Comparison of ENCODE assay signal across 17 cellular contexts in the genomic region with DNA sequence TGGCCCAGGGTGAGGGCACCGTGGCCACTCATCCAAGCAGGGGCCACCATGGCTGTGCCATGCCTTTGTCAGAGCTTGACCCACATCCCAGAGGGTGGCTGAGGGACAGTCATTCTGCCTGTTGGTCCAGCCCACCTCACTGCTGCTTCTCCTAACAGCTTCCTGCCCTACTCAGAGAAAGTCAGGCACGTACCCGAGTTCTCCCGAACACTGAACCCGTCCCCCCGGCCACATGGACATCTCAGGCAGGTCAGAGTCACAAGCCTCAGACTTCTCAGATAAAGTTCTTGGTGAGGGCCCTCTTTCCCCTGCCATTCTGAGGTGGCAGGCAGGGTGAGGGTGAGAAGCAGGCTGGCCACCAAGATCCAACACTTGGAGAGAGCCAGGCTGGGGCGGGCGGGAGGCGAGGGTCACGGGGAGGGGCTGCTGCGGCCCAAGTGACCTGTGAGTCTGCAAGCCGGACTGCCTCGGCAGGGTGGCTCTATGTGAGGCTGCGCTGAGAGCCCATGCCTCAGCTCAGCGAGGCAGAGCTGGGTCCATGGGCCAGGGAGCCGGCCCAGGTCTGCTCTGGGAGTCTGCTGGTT.
DNase-seq lines count a peak whose midpoint lies in the region; ATAC-seq and TF ChIP-seq lines count a peak whose summit lies in the region.
"Had no signal": no experiment of that assay in that cellular context is flagged by ENCODE, and none has a peak within 500 bp of the region (broad histone marks: within the 10 kb centered on the region; RNA-seq: fewer than 3 reads in every experiment).

No MANE protein-coding gene starts in this region.

- peak; percentile 14 for DNase-seq in activated CD4-positive, alpha-beta memory T cell treated with anti-CD3 and anti-CD28 coated beads, Interleukin-2, amount 10 ng/mL, durations not matched to agents 7 days and 5 days
- no peak for DNase-seq in activated CD4-positive, alpha-beta memory T cell treated with anti-CD3 and anti-CD28 coated beads for 36 hours
- DNase-seq in DND-41 (peak; percentile 1), right cardiac atrium (peak in 2 of 3 donors; percentile 3 to 46), NCI-H69 (lab: John Stamatoyannopoulos, UW) (no peak), DMS 273 treated with DMSO at 0.1 percent for 48 hours (lab: John Stamatoyannopoulos, UW) (no peak), left colon (no peak)
- DNase-seq: 8988T; C1 segment of cervical spinal cord; KG1; NCI-H1092; NCI-H2227 treated with DMSO at 0.1 percent for 48 hours; NCI-H526; NK-92 treated with Interleukin-12 subunit alpha and Interleukin-12 subunit beta, amount 100 ng/mL, for 24 hours; SHP77 treated with DMSO at 0.1 percent for 48 hours had no signal

- H3K9ac ChIP-seq in DND-41 (ENCODE audit: low read depth, low read length), result no peak overlapping the region

- H3K4me3 ChIP-seq in DND-41 (ENCODE audit: low read depth in 1 of 2, low read length in 2 of 2), result no peak overlapping the region
- no peak overlapping the region for H3K4me3 ChIP-seq in right cardiac atrium (ENCODE audit: low read length)
- H3K4me3 ChIP-seq: GM12878 had no signal

- H3K4me2 ChIP-seq in DND-41 (ENCODE audit: insufficient read depth, low read length), result no peak overlapping the region

- no peaks in the 10 kb centered on the region; the same call in 1 of the 2 replicates for H4K20me1 ChIP-seq in DND-41 (ENCODE audit: insufficient read depth, low read length)

- H3K9me3 Mint-ChIP-seq in activated CD4-positive, alpha-beta memory T cell treated with anti-CD3 and anti-CD28 coated beads, Interleukin-2, amount 10 ng/mL, durations not matched to agents 7 days and 5 days, result no peaks in the 10 kb centered on the region
- no peaks in the 10 kb centered on the region for H3K9me3 Mint-ChIP-seq in activated CD4-positive, alpha-beta memory T cell treated with anti-CD3 and anti-CD28 coated beads for 36 hours
- H3K9me3 Mint-ChIP-seq in stimulated activated memory B cell treated with anti-CD40 and anti-IgM and Interleukin-4, amounts not matched to agents 10 μg/mL and 1 μg/mL and 100 μg/mL, for 72 hours, result no peaks in the 10 kb centered on the region

- no peak for TF ChIP-seq CTCF in DND-41 (IDR thresholded peaks at IDR 0.05; ENCODE audit: borderline replicate concordance, extremely low read depth, low read length, poor library complexity, severe bottlenecking)

- intact Hi-C loops in activated CD4-positive, alpha-beta memory T cell treated with anti-CD3 and anti-CD28 coated beads for 36 hours (cut with micrococcal nuclease), result no loop called here
- intact Hi-C loops in right cardiac atrium (cut with DNase I), result no loop called here
- intact Hi-C loops in left colon (cut with DNase I, micrococcal nuclease), result no loop called here

- no peaks in the 10 kb centered on the region for H3K27me3 Mint-ChIP-seq in activated CD4-positive, alpha-beta memory T cell treated with anti-CD3 and anti-CD28 coated beads, Interleukin-2, amount 10 ng/mL, durations not matched to agents 7 days and 5 days
- no peaks in the 10 kb centered on the region for H3K27me3 Mint-ChIP-seq in activated CD4-positive, alpha-beta memory T cell treated with anti-CD3 and anti-CD28 coated beads for 36 hours
- H3K27me3 Mint-ChIP-seq in stimulated activated memory B cell treated with anti-CD40 and anti-IgM and Interleukin-4, amounts not matched to agents 10 μg/mL and 1 μg/mL and 100 μg/mL, for 72 hours, result no peaks in the 10 kb centered on the region

- no peaks in the 10 kb centered on the region for H3K79me2 ChIP-seq in DND-41 (ENCODE audit: insufficient read depth, low read length)

- ATAC-seq in DND-41 (ENCODE audit: insufficient read depth, low read depth) (no peak), right cardiac atrium (no peak), left colon (no peak)
- no peak for ATAC-seq in stimulated activated memory B cell treated with anti-CD40 and anti-IgM and Interleukin-4, amounts not matched to agents 10 μg/mL and 1 μg/mL and 100 μg/mL, for 72 hours
- ATAC-seq: GM12878 had no signal

- no peak overlapping the region for H3K4me3 Mint-ChIP-seq in activated CD4-positive, alpha-beta memory T cell treated with anti-CD3 and anti-CD28 coated beads, Interleukin-2, amount 10 ng/mL, durations not matched to agents 7 days and 5 days
- no peak overlapping the region for H3K4me3 Mint-ChIP-seq in activated CD4-positive, alpha-beta memory T cell treated with anti-CD3 and anti-CD28 coated beads for 36 hours
- no peak overlapping the region for H3K4me3 Mint-ChIP-seq in stimulated activated memory B cell treated with anti-CD40 and anti-IgM and Interleukin-4, amounts not matched to agents 10 μg/mL and 1 μg/mL and 100 μg/mL, for 72 hours

- POLR2A ChIA-PET in activated CD4-positive, alpha-beta memory T cell treated with anti-CD3 and anti-CD28 coated beads, Interleukin-2, amount 10 ng/mL, durations not matched to agents 7 days and 5 days (lab: Charles Lee), result no interaction called here
- POLR2A ChIA-PET in activated CD4-positive, alpha-beta memory T cell treated with anti-CD3 and anti-CD28 coated beads for 36 hours (lab: Charles Lee), result no interaction called here

- no peak overlapping the region for H3K27ac Mint-ChIP-seq in activated CD4-positive, alpha-beta memory T cell treated with anti-CD3 and anti-CD28 coated beads, Interleukin-2, amount 10 ng/mL, durations not matched to agents 7 days and 5 days
- no peak overlapping the region for H3K27ac Mint-ChIP-seq in activated CD4-positive, alpha-beta memory T cell treated with anti-CD3 and anti-CD28 coated beads for 36 hours
- H3K27ac Mint-ChIP-seq in stimulated activated memory B cell treated with anti-CD40 and anti-IgM and Interleukin-4, amounts not matched to agents 10 μg/mL and 1 μg/mL and 100 μg/mL, for 72 hours, result peak overlapping the region; percentile 19

- H3K36me3 Mint-ChIP-seq in activated CD4-positive, alpha-beta memory T cell treated with anti-CD3 and anti-CD28 coated beads, Interleukin-2, amount 10 ng/mL, durations not matched to agents 7 days and 5 days (ENCODE audit: low read depth), result no peaks in the 10 kb centered on the region
- H3K36me3 Mint-ChIP-seq in activated CD4-positive, alpha-beta memory T cell treated with anti-CD3 and anti-CD28 coated beads for 36 hours, result no peaks in the 10 kb centered on the region
- peaks cover 47% of the 10 kb centered on the region for H3K36me3 Mint-ChIP-seq in stimulated activated memory B cell treated with anti-CD40 and anti-IgM and Interleukin-4, amounts not matched to agents 10 μg/mL and 1 μg/mL and 100 μg/mL, for 72 hours

- H3K27ac ChIP-seq in DND-41 (ENCODE audit: low read length), result no peak overlapping the region
- H3K27ac ChIP-seq in right cardiac atrium (ENCODE audit: low read length), result no peak overlapping the region

- H3K4me1 ChIP-seq in DND-41 (ENCODE audit: insufficient read depth, low read length), result no peaks in the 10 kb centered on the region
- H3K4me1 ChIP-seq in right cardiac atrium (ENCODE audit: control insufficient read depth, insufficient read depth, low read length), result no peaks in the 10 kb centered on the region

- H3K9me3 ChIP-seq in DND-41 (ENCODE audit: insufficient read depth, low read length, severe bottlenecking) (no peaks in the 10 kb centered on the region), right cardiac atrium (ENCODE audit: control insufficient read depth, low read length) (no peaks in the 10 kb centered on the region)

- WGBS in right cardiac atrium, result 87% methylated on average over 16 of the region's 16 CpGs

- H3K27me3 ChIP-seq in DND-41 (ENCODE audit: insufficient read depth, low read length, poor library complexity) (no peaks in the 10 kb centered on the region), right cardiac atrium (ENCODE audit: control insufficient read depth, insufficient read depth) (no peaks in the 10 kb centered on the region)

- no peak overlapping the region for H2AFZ ChIP-seq in DND-41 (ENCODE audit: low read depth, low read length)

- H3K36me3 ChIP-seq in DND-41 (ENCODE audit: insufficient read depth, low read length), result no peaks in the 10 kb centered on the region

- H3K4me1 Mint-ChIP-seq in activated CD4-positive, alpha-beta memory T cell treated with anti-CD3 and anti-CD28 coated beads, Interleukin-2, amount 10 ng/mL, durations not matched to agents 7 days and 5 days, result no peaks in the 10 kb centered on the region
- H3K4me1 Mint-ChIP-seq in activated CD4-positive, alpha-beta memory T cell treated with anti-CD3 and anti-CD28 coated beads for 36 hours (ENCODE audit: low read depth), result no peaks in the 10 kb centered on the region
- peaks cover 19% of the 10 kb centered on the region for H3K4me1 Mint-ChIP-seq in stimulated activated memory B cell treated with anti-CD40 and anti-IgM and Interleukin-4, amounts not matched to agents 10 μg/mL and 1 μg/mL and 100 μg/mL, for 72 hours

- CTCF ChIA-PET in activated CD4-positive, alpha-beta memory T cell treated with anti-CD3 and anti-CD28 coated beads, Interleukin-2, amount 10 ng/mL, durations not matched to agents 7 days and 5 days (lab: Charles Lee), result no interaction called here
- CTCF ChIA-PET in activated CD4-positive, alpha-beta memory T cell treated with anti-CD3 and anti-CD28 coated beads for 36 hours (lab: Charles Lee), result no interaction called here

Comparison
In these comparisons a context has a peak if more than half of its experiments do, and no peak if none do; other contexts are left out.
1. DNase-seq: peak in activated CD4-positive, alpha-beta memory T cell treated with anti-CD3 and anti-CD28 coated beads, Interleukin-2, amount 10 ng/mL, durations not matched to agents 7 days and 5 days (single experiment), DND-41 (single experiment) and right cardiac atrium (2 of 3); none in activated CD4-positive, alpha-beta memory T cell treated with anti-CD3 and anti-CD28 coated beads for 36 hours (single experiment), NCI-H69 (single experiment), DMS 273 treated with DMSO at 0.1 percent for 48 hours (single experiment) and left colon (0 of 2).